In the genomic region with DNA sequence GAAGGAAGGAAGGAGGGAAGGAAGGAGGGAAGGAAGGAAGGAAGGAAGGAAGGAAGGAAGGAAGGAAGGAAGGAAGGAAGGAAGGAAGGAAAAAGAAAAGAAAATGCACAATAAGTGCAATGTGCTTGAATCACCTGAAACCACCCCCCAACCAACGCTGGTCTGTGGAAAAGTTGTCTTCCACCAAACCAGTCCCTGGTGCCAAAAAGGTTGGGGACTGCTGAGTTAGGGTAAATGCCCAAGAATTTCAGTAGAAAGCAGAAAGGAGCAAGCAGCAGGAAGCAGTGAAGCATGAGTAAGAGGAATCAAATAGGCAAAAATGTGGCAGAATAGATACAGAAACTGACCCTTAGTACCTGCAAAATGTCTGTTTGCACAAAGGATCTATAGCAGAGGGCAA, we compare ENCODE assay signal across 3 cellular contexts.
TF ChIP-seq lines count a peak whose summit lies in the region.

No MANE protein-coding gene starts in this region.

TF ChIP-seq in SK-N-SH, 30 proteins besides CTCF, POLR2A, EP300 and RAD21:
- TF ChIP-seq MXI1 (IDR thresholded peaks at IDR 0.05; ENCODE audit: low read depth, low read length) (no peak), FOSL2 (IDR thresholded peaks at IDR 0.05; ENCODE audit: borderline replicate concordance, low read depth) (no peak), TEAD4 (IDR thresholded peaks at IDR 0.05; ENCODE audit: borderline replicate concordance, insufficient read depth) (no peak), RCOR1 (IDR thresholded peaks at IDR 0.05; ENCODE audit: low read length) (no peak), GATA2 (CRISPR knock-in tag; IDR thresholded peaks at IDR 0.05) (no peak), EZH2phosphoT487 (IDR thresholded peaks at IDR 0.05; ENCODE audit: borderline replicate concordance, low read depth) (no peak), TAF1 (IDR thresholded peaks at IDR 0.05; ENCODE audit: borderline replicate concordance, low read depth, low read length) (no peak), NFIC (IDR thresholded peaks at IDR 0.05; ENCODE audit: borderline replicate concordance) (no peak), TCF12 (IDR thresholded peaks at IDR 0.05) (no peak), RXRA (IDR thresholded peaks at IDR 0.05; ENCODE audit: borderline replicate concordance, low read depth) (no peak), MEF2A (IDR thresholded peaks at IDR 0.05; ENCODE audit: borderline replicate concordance, low read depth) (no peak), ELF1 (IDR thresholded peaks at IDR 0.05) (no peak)
- TF ChIP-seq, protein P1, sequence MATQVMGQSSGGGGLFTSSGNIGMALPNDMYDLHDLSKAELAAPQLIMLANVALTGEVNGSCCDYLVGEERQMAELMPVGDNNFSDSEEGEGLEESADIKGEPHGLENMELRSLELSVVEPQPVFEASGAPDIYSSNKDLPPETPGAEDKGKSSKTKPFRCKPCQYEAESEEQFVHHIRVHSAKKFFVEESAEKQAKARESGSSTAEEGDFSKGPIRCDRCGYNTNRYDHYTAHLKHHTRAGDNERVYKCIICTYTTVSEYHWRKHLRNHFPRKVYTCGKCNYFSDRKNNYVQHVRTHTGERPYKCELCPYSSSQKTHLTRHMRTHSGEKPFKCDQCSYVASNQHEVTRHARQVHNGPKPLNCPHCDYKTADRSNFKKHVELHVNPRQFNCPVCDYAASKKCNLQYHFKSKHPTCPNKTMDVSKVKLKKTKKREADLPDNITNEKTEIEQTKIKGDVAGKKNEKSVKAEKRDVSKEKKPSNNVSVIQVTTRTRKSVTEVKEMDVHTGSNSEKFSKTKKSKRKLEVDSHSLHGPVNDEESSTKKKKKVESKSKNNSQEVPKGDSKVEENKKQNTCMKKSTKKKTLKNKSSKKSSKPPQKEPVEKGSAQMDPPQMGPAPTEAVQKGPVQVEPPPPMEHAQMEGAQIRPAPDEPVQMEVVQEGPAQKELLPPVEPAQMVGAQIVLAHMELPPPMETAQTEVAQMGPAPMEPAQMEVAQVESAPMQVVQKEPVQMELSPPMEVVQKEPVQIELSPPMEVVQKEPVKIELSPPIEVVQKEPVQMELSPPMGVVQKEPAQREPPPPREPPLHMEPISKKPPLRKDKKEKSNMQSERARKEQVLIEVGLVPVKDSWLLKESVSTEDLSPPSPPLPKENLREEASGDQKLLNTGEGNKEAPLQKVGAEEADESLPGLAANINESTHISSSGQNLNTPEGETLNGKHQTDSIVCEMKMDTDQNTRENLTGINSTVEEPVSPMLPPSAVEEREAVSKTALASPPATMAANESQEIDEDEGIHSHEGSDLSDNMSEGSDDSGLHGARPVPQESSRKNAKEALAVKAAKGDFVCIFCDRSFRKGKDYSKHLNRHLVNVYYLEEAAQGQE (IDR thresholded peaks at IDR 0.05; ENCODE audit: low read depth, low read length), result no peak
- TF ChIP-seq, protein P2, sequence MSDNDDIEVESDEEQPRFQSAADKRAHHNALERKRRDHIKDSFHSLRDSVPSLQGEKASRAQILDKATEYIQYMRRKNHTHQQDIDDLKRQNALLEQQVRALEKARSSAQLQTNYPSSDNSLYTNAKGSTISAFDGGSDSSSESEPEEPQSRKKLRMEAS (IDR thresholded peaks at IDR 0.05; ENCODE audit: low read depth), result no peak
- TF ChIP-seq, protein P3, sequence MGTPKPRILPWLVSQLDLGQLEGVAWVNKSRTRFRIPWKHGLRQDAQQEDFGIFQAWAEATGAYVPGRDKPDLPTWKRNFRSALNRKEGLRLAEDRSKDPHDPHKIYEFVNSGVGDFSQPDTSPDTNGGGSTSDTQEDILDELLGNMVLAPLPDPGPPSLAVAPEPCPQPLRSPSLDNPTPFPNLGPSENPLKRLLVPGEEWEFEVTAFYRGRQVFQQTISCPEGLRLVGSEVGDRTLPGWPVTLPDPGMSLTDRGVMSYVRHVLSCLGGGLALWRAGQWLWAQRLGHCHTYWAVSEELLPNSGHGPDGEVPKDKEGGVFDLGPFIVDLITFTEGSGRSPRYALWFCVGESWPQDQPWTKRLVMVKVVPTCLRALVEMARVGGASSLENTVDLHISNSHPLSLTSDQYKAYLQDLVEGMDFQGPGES (IDR thresholded peaks at IDR 0.05; ENCODE audit: low read depth, low read length), result no peak

TF ChIP-seq in SK-N-SH treated with all-trans-retinoic acid at 6 μM for 48 hours, 23 proteins besides CTCF, POLR2A, EP300 and RAD21 (continues in another document):
- TF ChIP-seq, protein P4, sequence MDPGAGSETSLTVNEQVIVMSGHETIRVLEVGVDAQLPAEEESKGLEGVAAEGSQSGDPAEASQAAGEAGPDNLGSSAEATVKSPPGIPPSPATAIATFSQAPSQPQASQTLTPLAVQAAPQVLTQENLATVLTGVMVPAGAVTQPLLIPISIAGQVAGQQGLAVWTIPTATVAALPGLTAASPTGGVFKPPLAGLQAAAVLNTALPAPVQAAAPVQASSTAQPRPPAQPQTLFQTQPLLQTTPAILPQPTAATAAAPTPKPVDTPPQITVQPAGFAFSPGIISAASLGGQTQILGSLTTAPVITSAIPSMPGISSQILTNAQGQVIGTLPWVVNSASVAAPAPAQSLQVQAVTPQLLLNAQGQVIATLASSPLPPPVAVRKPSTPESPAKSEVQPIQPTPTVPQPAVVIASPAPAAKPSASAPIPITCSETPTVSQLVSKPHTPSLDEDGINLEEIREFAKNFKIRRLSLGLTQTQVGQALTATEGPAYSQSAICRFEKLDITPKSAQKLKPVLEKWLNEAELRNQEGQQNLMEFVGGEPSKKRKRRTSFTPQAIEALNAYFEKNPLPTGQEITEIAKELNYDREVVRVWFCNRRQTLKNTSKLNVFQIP (CRISPR knock-in tag; IDR thresholded peaks at IDR 0.05; ENCODE audit: borderline replicate concordance, low read depth), result no peak
- no peak for TF ChIP-seq ZFP3 (CRISPR knock-in tag; IDR thresholded peaks at IDR 0.05)
- no peak for TF ChIP-seq ZNF8 (CRISPR knock-in tag; IDR thresholded peaks at IDR 0.05)
- no peak for TF ChIP-seq RARB (CRISPR knock-in tag; IDR thresholded peaks at IDR 0.05)
- TF ChIP-seq ESRRG (CRISPR knock-in tag; IDR thresholded peaks at IDR 0.05), result no peak
- no peak for TF ChIP-seq SNAI2 (CRISPR knock-in tag; IDR thresholded peaks at IDR 0.05)
- no peak for TF ChIP-seq PPARA (CRISPR knock-in tag; IDR thresholded peaks at IDR 0.05; ENCODE audit: borderline replicate concordance)
- TF ChIP-seq ZFP30 (CRISPR knock-in tag; IDR thresholded peaks at IDR 0.05), result no peak
- no peak for TF ChIP-seq OSR1 (CRISPR knock-in tag; IDR thresholded peaks at IDR 0.05)
- no peak for TF ChIP-seq ZC3H10 (CRISPR knock-in tag; IDR thresholded peaks at IDR 0.05)
- TF ChIP-seq, protein P5, sequence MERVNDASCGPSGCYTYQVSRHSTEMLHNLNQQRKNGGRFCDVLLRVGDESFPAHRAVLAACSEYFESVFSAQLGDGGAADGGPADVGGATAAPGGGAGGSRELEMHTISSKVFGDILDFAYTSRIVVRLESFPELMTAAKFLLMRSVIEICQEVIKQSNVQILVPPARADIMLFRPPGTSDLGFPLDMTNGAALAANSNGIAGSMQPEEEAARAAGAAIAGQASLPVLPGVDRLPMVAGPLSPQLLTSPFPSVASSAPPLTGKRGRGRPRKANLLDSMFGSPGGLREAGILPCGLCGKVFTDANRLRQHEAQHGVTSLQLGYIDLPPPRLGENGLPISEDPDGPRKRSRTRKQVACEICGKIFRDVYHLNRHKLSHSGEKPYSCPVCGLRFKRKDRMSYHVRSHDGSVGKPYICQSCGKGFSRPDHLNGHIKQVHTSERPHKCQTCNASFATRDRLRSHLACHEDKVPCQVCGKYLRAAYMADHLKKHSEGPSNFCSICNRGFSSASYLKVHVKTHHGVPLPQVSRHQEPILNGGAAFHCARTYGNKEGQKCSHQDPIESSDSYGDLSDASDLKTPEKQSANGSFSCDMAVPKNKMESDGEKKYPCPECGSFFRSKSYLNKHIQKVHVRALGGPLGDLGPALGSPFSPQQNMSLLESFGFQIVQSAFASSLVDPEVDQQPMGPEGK (CRISPR knock-in tag; IDR thresholded peaks at IDR 0.05; ENCODE audit: borderline replicate concordance), result no peak
- TF ChIP-seq, protein P6, sequence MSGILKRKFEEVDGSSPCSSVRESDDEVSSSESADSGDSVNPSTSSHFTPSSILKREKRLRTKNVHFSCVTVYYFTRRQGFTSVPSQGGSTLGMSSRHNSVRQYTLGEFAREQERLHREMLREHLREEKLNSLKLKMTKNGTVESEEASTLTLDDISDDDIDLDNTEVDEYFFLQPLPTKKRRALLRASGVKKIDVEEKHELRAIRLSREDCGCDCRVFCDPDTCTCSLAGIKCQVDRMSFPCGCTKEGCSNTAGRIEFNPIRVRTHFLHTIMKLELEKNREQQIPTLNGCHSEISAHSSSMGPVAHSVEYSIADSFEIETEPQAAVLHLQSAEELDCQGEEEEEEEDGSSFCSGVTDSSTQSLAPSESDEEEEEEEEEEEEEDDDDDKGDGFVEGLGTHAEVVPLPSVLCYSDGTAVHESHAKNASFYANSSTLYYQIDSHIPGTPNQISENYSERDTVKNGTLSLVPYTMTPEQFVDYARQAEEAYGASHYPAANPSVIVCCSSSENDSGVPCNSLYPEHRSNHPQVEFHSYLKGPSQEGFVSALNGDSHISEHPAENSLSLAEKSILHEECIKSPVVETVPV (CRISPR knock-in tag; IDR thresholded peaks at IDR 0.05), result no peak

TF ChIP-seq in H1, 55 proteins besides CTCF, POLR2A, EP300 and RAD21:
- TF ChIP-seq, protein P7, sequence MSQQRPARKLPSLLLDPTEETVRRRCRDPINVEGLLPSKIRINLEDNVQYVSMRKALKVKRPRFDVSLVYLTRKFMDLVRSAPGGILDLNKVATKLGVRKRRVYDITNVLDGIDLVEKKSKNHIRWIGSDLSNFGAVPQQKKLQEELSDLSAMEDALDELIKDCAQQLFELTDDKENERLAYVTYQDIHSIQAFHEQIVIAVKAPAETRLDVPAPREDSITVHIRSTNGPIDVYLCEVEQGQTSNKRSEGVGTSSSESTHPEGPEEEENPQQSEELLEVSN (IDR thresholded peaks at IDR 0.05), result no peak
- TF ChIP-seq HDAC2 (IDR thresholded peaks at IDR 0.05; ENCODE audit: borderline replicate concordance in 1 of 2, low read depth in 2 of 2, low read length in 2 of 2) (no peak), SP2 (IDR thresholded peaks at IDR 0.05; ENCODE audit: low read length) (no peak), BACH1 (IDR thresholded peaks at IDR 0.05; ENCODE audit: low read length) (no peak), KDM5A (IDR thresholded peaks at IDR 0.05; ENCODE audit: low read length) (no peak), POLR2AphosphoS5 (IDR thresholded peaks at IDR 0.05; ENCODE audit: low read depth, low read length) (no peak), TAF7 (optimal IDR thresholded peaks at IDR 0.05; ENCODE audit: borderline replicate concordance, low read depth, low read length) (no peak), CTBP2 (IDR thresholded peaks at IDR 0.05; ENCODE audit: borderline replicate concordance, insufficient read depth, insufficient read length, low read length) (no peak)
